In the genomic region with DNA sequence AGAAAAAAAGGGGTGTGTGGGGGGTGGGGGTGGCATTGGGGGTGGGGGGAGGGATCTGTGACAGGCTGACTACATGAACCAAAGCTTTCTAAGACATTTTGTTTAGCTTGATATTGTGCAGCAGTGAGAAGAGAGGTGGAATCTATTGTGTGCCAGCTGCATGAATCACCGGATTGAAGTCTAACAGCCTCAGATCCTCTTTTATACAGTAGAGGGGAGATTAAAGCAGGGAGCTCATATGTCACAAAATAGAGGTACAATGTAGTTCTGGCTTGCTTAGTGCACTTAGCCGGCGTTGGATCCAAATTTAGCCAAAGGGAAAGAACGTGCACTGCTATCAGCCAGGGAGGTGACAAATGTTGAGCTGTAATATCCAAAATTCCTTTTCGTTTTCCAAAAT, we compare ENCODE assay signal across 13 cellular contexts.
A peak's percentile ranks its signal among the peaks of the same experiment; 100 is the strongest.
DNase-seq lines count a peak whose midpoint lies in the region; ATAC-seq, FAIRE-seq and TF ChIP-seq lines count a peak whose summit lies in the region.
"Had no signal": no experiment of that assay in that cellular context is flagged by ENCODE, and none has a peak within 500 bp of the region (broad histone marks: within the 10 kb centered on the region; RNA-seq: fewer than 3 reads in every experiment).

No MANE protein-coding gene starts in this region.

- POLR2A ChIA-PET in endothelial cell of umbilical vein (lab: Charles Lee): interaction anchor here (1.4 kb wide), 1 partner anchor 404 kb away, joined by 3 read pairs; the partner anchor contains the start of gene CITED2

- H2BK12ac ChIP-seq in neuronal stem cell (ENCODE audit: low read length): no peak overlapping the region

- no peaks in the 10 kb centered on the region for H3K79me2 ChIP-seq in endothelial cell of umbilical vein (ENCODE audit: control insufficient read depth, insufficient read depth, low read length)

- no peaks in the 10 kb centered on the region for H3K27me3 ChIP-seq in endothelial cell of umbilical vein (ENCODE audit: control insufficient read depth in 2 of 2, insufficient read depth in 2 of 2, low read length in 2 of 2)
- no peaks in the 10 kb centered on the region for H3K27me3 ChIP-seq in neuronal stem cell (ENCODE audit: control insufficient read depth in 3 of 3, insufficient read depth in 3 of 3, low read depth in 1 of 3, low read length in 3 of 3)

- H3K18ac ChIP-seq in neuronal stem cell (ENCODE audit: low read length): peak overlapping the region; percentile 44

- H2AFZ ChIP-seq in endothelial cell of umbilical vein (ENCODE audit: low read depth, low read length) (no peak overlapping the region), neuronal stem cell (ENCODE audit: low read length) (no peak overlapping the region)

- H3K4me1 ChIP-seq in endothelial cell of umbilical vein (ENCODE audit: control insufficient read depth, extremely low read depth, insufficient read depth, low read length) (no peaks in the 10 kb centered on the region), neuronal stem cell (ENCODE audit: control insufficient read depth in 2 of 2, insufficient read depth in 1 of 2, low read depth in 1 of 2, low read length in 2 of 2) (peaks cover 22 to 33% of the 10 kb centered on the region in 2 donors)

- no peak overlapping the region for H2BK15ac ChIP-seq in neuronal stem cell (ENCODE audit: low read length)

- DNase-seq in EH (ENCODE audit: low read depth) (peak; percentile 56), NCI-H524 (lab: John Stamatoyannopoulos, UW) (peak; percentile 33 to 86), endothelial cell of umbilical vein (ENCODE audit: low read depth, low spot score) (no peak), neuronal stem cell (ENCODE audit: low spot score) (no peak), medulla oblongata (ENCODE audit: extremely low spot score) (no peak), NAMALWA (ENCODE audit: low spot score) (no peak)
- DNase-seq: activated CD4-positive, alpha-beta T cell treated with anti-CD3 and anti-CD28 coated beads for 36 hours; activated naive CD4-positive, alpha-beta T cell treated with Interleukin-2 at 50 U/mL for 16 hours; CD4-positive, alpha-beta memory T cell; SIG-M5 had no signal

- no peak overlapping the region for H4K91ac ChIP-seq in neuronal stem cell (ENCODE audit: low read depth, low read length, poor library complexity)

- no peak overlapping the region for H2AK5ac ChIP-seq in neuronal stem cell (ENCODE audit: low read depth, low read length)

- H3K36me3 ChIP-seq in endothelial cell of umbilical vein (ENCODE audit: control insufficient read depth in 2 of 2, extremely low read depth in 1 of 2, insufficient read depth in 2 of 2, low read length in 2 of 2): no peaks in the 10 kb centered on the region
- H3K36me3 ChIP-seq in neuronal stem cell (replicated peaks in 1 of 2; ENCODE audit: control insufficient read depth in 2 of 2, insufficient read depth in 2 of 2, low read length in 2 of 2): no peaks in the 10 kb centered on the region

- dilution Hi-C loops in endothelial cell of umbilical vein (cut with MboI; ENCODE audit: extremely low pct_ligation_motif_present, low sequenced_read_pairs): no loop called here

- no CpG with 5 or more reads among the region's 5 CpGs for WGBS in neuronal stem cell (ENCODE audit: extremely low coverage in 2 of 2, insufficient read length in 2 of 2, insufficient replicate concordance in 1 of 2), 2 donors

- no peak overlapping the region for H4K8ac ChIP-seq in neuronal stem cell (ENCODE audit: low read depth, low read length)

- H3K27ac ChIP-seq in endothelial cell of umbilical vein (ENCODE audit: insufficient read depth, low read depth, low read length) (no peak overlapping the region), neuronal stem cell (replicated peaks; ENCODE audit: low read length) (no peak overlapping the region)

- H3K79me1 ChIP-seq in neuronal stem cell (ENCODE audit: low read depth, low read length): no peaks in the 10 kb centered on the region

- no peak for ATAC-seq in GM18511 (IDR thresholded peaks at IDR 0.05; ENCODE audit: unreplicated experiment)
- no peak for ATAC-seq in GM19351 (IDR thresholded peaks at IDR 0.05; ENCODE audit: unreplicated experiment)
- ATAC-seq: activated CD4-positive, alpha-beta T cell treated with anti-CD3 and anti-CD28 coated beads for 36 hours; left lobe of liver had no signal

- intact Hi-C loops in endothelial cell of umbilical vein (cut with micrococcal nuclease): loop anchor here (5.0 kb wide), 1 partner anchor 1784 kb away; no protein-coding TSS in a partner anchor

- no peak overlapping the region for H3K23ac ChIP-seq in neuronal stem cell (ENCODE audit: low read depth, low read length, poor library complexity)

- no peak for TF ChIP-seq CTCF in endothelial cell of umbilical vein (IDR thresholded peaks at IDR 0.05; ENCODE audit: extremely low read depth in 1 of 2, insufficient read depth in 1 of 2, low read depth in 1 of 2, low read length in 2 of 2)

- CTCF ChIA-PET in endothelial cell of umbilical vein (lab: Charles Lee): interaction anchor here (1.7 to 1.8 kb wide), 2 partner anchors 9 to 11 kb away, joined by 4 to 7 read pairs; no protein-coding TSS in a partner anchor

- no TSS peak for BruUV-seq in endothelial cell of umbilical vein (replicated peaks; lab: Mats Ljungman, UMichigan)

- no peaks in the 10 kb centered on the region for H3K9me1 ChIP-seq in endothelial cell of umbilical vein (replicated peaks; ENCODE audit: control insufficient read depth, extremely low read depth, insufficient read depth, low read length)

- no peak overlapping the region for H2BK120ac ChIP-seq in neuronal stem cell (ENCODE audit: low read depth, low read length)

- H3K9ac ChIP-seq in endothelial cell of umbilical vein (replicated peaks; ENCODE audit: extremely low read depth, insufficient read depth, low read length) (no peak overlapping the region), neuronal stem cell (ENCODE audit: low read depth, low read length, poor library complexity) (no peak overlapping the region)

- no peak overlapping the region for H3K4ac ChIP-seq in neuronal stem cell (ENCODE audit: low read length)

- TF ChIP-seq POLR2A in endothelial cell of umbilical vein (IDR thresholded peaks at IDR 0.05; ENCODE audit: low read depth, low read length): no peak

- H3K9me3 ChIP-seq in endothelial cell of umbilical vein (replicated peaks; ENCODE audit: control insufficient read depth, insufficient read depth, low read length): no peaks in the 10 kb centered on the region
- peaks cover 0 to under 1% of the 10 kb centered on the region in 2 donors for H3K9me3 ChIP-seq in neuronal stem cell (replicated peaks in 1 of 2; ENCODE audit: control insufficient read depth in 2 of 2, insufficient read depth in 1 of 2, low read depth in 1 of 2, low read length in 2 of 2)

- H4K20me1 ChIP-seq in endothelial cell of umbilical vein (replicated peaks; ENCODE audit: control insufficient read depth, extremely low read depth, insufficient read depth, low read length): no peaks in the 10 kb centered on the region

- no peak overlapping the region for H3K14ac ChIP-seq in neuronal stem cell (ENCODE audit: low read length)

- no peak overlapping the region for H2BK5ac ChIP-seq in neuronal stem cell (ENCODE audit: low read length)

- H3K4me2 ChIP-seq in endothelial cell of umbilical vein (ENCODE audit: insufficient read depth, low read length) (no peak overlapping the region), neuronal stem cell (ENCODE audit: insufficient read depth, low read length, poor library complexity, severe bottlenecking) (no peak overlapping the region)

- no peak overlapping the region for H3K4me3 ChIP-seq in endothelial cell of umbilical vein (replicated peaks in 1 of 3; ENCODE audit: insufficient read depth in 1 of 3, low read depth in 1 of 3, low read length in 3 of 3)
- no peak overlapping the region for H3K4me3 ChIP-seq in neuronal stem cell (ENCODE audit: low read length in 2 of 2)

- FAIRE-seq in endothelial cell of umbilical vein (lab: Jason Lieb, UNC): no peak

TF ChIP-seq in endothelial cell of umbilical vein, 7 proteins besides CTCF, POLR2A, EP300 and RAD21:
- TF ChIP-seq MAX (IDR thresholded peaks at IDR 0.05; ENCODE audit: insufficient read depth, insufficient read length) (no peak), FOS (IDR thresholded peaks at IDR 0.05; ENCODE audit: borderline replicate concordance, insufficient read depth, low read length) (peak; percentile 12)

Comparison
In these comparisons a context has a peak if more than half of its experiments do, and no peak if none do; other contexts are left out.
1. DNase-seq: peak in EH (single experiment) and NCI-H524 (2 of 2); none in endothelial cell of umbilical vein (single experiment), neuronal stem cell (single experiment), medulla oblongata (single experiment) and NAMALWA (single experiment).